Comparison of ENCODE assay signal across 19 cellular contexts in the genomic region with DNA sequence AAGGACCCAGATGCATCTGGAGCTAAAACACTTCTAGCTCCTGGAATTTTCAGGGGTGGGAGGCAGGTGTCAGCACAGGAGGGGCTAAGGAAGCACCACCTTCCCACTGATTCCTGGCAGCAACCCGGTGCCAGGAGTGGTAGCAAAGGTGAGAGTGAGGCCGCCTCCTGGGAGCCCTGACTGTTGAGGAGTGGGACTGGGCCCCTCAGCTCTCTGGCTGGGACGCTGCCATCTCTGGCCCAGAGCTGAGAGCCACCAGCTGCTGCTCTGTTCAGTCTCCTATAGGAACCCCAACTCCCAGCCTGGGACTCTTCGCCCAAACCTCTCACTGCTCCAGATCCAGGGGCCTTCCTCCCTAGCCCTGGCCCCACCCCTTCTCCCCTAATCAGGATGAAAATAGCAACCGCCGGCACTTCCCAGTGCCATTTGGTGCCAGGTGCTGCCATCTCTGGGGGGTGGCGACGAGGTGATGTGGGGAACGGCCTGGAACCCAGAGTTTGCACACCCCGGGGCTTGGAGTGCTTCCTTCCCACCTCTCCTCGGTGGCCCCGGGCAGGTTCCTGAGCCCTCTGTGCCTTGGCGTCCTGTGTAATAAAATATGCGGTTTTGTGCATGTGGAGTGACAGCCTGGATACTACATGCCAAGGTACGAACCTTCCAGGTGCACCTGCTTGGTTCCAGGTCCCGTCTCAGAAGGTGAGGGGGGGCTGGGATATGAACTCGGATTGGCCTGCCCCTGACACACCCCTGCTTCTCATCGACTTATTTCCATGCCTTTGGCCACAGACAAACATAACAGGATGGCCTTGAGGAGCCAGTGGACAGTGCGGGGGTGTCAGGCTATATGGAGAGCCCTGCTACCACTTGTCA. TPM values are rescaled to one million over a fixed set of nuclear protein-coding genes. Genes with fewer than 3 reads are reported as not detected.
A peak's percentile ranks its signal among the peaks of the same experiment; 100 is the strongest.
DNase-seq lines count a peak whose midpoint lies in the region; ATAC-seq, FAIRE-seq and TF ChIP-seq lines count a peak whose summit lies in the region.
"Had no signal": no experiment of that assay in that cellular context is flagged by ENCODE, and none has a peak within 500 bp of the region (broad histone marks: within the 10 kb centered on the region; RNA-seq: fewer than 3 reads in every experiment).

No MANE protein-coding gene starts in this region.

- H3K79me1 ChIP-seq in H1 (ENCODE audit: low read depth, low read length) = peaks cover 4% of the 10 kb centered on the region; the same call in 1 of the 2 replicates

- ATAC-seq in activated naive CD8-positive, alpha-beta T cell treated with anti-CD3 and anti-CD28 coated beads, Interleukin-2, amount 10 ng/mL, durations not matched to agents 7 days and 5 days (ENCODE audit: low read depth) = no peak
- ATAC-seq in HepG2 (no peak), GM18867 (IDR thresholded peaks at IDR 0.05; ENCODE audit: unreplicated experiment) (no peak)

- H3K4me1 ChIP-seq in H1 (replicated peaks in 1 of 4; ENCODE audit: control insufficient read depth in 3 of 4, insufficient read depth in 4 of 4, low read length in 3 of 4) = peaks cover 0 to 20% (median 14%) of the 10 kb centered on the region in 4 experiments; a peak in 6 of 7 replicates
- peaks cover 40% of the 10 kb centered on the region for H3K4me1 ChIP-seq in HepG2 (ENCODE audit: insufficient read depth, low read length)
- H3K4me1 ChIP-seq in spleen = peaks cover 7 to 39% (median 26%) of the 10 kb centered on the region in 6 donors

- no peak overlapping the region for H4K91ac ChIP-seq in H1 (replicated peaks; ENCODE audit: insufficient read length, low read length)

- peaks cover 2% of the 10 kb centered on the region for H3K36me3 Mint-ChIP-seq in activated naive CD8-positive, alpha-beta T cell treated with anti-CD3 and anti-CD28 coated beads, Interleukin-2, amount 10 ng/mL, durations not matched to agents 7 days and 5 days
- H3K36me3 Mint-ChIP-seq in activated naive CD8-positive, alpha-beta T cell treated with anti-CD3 and anti-CD28 coated beads for 36 hours = no peaks in the 10 kb centered on the region

- H2AFZ ChIP-seq in H1 (ENCODE audit: low read length) (no peak overlapping the region), HepG2 (ENCODE audit: low read length) (no peak overlapping the region)
- H2AFZ ChIP-seq: GM23248 had no signal

- no peak overlapping the region for H3K18ac ChIP-seq in H1 (ENCODE audit: extremely low read depth, low read length)

- 86% methylated on average over 19 of the region's 19 CpGs; no CpG with 5 or more reads in 1 of the 2 experiments for WGBS in H1 (ENCODE audit: extremely low coverage in 1 of 2, insufficient coverage in 1 of 2, insufficient read length in 1 of 2, insufficient replicate concordance in 2 of 2, low coverage in 1 of 2, low lambda C conversion rate in 2 of 2, missing lambda C conversion rate in 1 of 2), 2 experiments
- 56% methylated on average over 16 of the region's 19 CpGs for WGBS in HepG2 (ENCODE audit: low lambda C conversion rate)
- 75 to 91% (median 86%) methylated on average over 18 to 19 of the region's 19 CpGs for WGBS in spleen, 5 donors

- peaks cover 7% of the 10 kb centered on the region for H3K9me3 Mint-ChIP-seq in activated naive CD8-positive, alpha-beta T cell treated with anti-CD3 and anti-CD28 coated beads, Interleukin-2, amount 10 ng/mL, durations not matched to agents 7 days and 5 days
- H3K9me3 Mint-ChIP-seq in activated naive CD8-positive, alpha-beta T cell treated with anti-CD3 and anti-CD28 coated beads for 36 hours = peaks cover 12% of the 10 kb centered on the region

- no peak overlapping the region for H3K23ac ChIP-seq in H1 (ENCODE audit: insufficient read length)

- POLR2A ChIA-PET in activated naive CD8-positive, alpha-beta T cell treated with anti-CD3 and anti-CD28 coated beads, Interleukin-2, amount 10 ng/mL, durations not matched to agents 7 days and 5 days (lab: Charles Lee) = interaction anchor here (0.6 kb wide), 1 partner anchor 233 kb away, joined by 3 read pairs; no protein-coding TSS in a partner anchor
- POLR2A ChIA-PET in H1 (lab: Charles Lee; ENCODE audit: partially characterized antibody) = no interaction called here
- POLR2A ChIA-PET in HepG2 (lab: Yijun Ruan, JAX) = no interaction called here

- FAIRE-seq in H1 (lab: Jason Lieb, UNC) = no peak
- FAIRE-seq in HepG2 (lab: Jason Lieb, UNC) = no peak
- FAIRE-seq: A204.1, G401.6, RCC 7860 had no signal

- TF ChIP-seq RAD21 in H1 (IDR thresholded peaks at IDR 0.05 in 1 of 2, conservative IDR thresholded peaks at IDR 0.05 in 1 of 2; ENCODE audit: low read depth in 2 of 2, low read length in 2 of 2) (no peak), HepG2 (CRISPR knock-in tag; IDR thresholded peaks at IDR 0.05) (no peak)

- H3K4me3 ChIP-seq in H1 (ENCODE audit: extremely low read depth in 1 of 4, insufficient read depth in 2 of 4, low read depth in 3 of 4, low read length in 4 of 4) = no peak overlapping the region
- peak overlapping the region in 1 of 3 experiments; percentile 3; a peak in 1 of 6 replicates for H3K4me3 ChIP-seq in HepG2 (replicated peaks in 1 of 3; ENCODE audit: insufficient read depth in 1 of 3, low read depth in 2 of 3, low read length in 3 of 3)
- no peak overlapping the region for H3K4me3 ChIP-seq in spleen
- H3K4me3 ChIP-seq: GM23248, SJSA1 had no signal

- H3K27ac ChIP-seq in H1 (ENCODE audit: low read depth, low read length) (no peak overlapping the region), HepG2 (ENCODE audit: extremely low read length, insufficient read depth, low read length) (no peak overlapping the region), spleen (no peak overlapping the region)
- H3K27ac ChIP-seq: GM23248, KMS-11, SJSA1 had no signal

- no peak overlapping the region for H3K14ac ChIP-seq in H1 (ENCODE audit: insufficient read length)

- peaks cover 11% of the 10 kb centered on the region; the same call in 1 of the 2 replicates for H3K23me2 ChIP-seq in H1 (ENCODE audit: low read depth, low read length)

- H3K56ac ChIP-seq in H1 (replicated peaks; ENCODE audit: insufficient read length, low read depth, low read length) = no peak overlapping the region

- CTCF ChIA-PET in H1 (lab: Charles Lee; ENCODE audit: partially characterized antibody) (interaction anchor here (0.8 to 1.0 kb wide), 2 partner anchors 9 to 107 kb away, joined by 3 read pairs; no protein-coding TSS in a partner anchor), HepG2 (lab: Yijun Ruan, JAX; ENCODE audit: low intra/inter-chr PET ratio, low total read pairs) (no interaction called here)

- in situ Hi-C loops in HepG2 (cut with HindIII; ENCODE audit: extremely low pct_ligation_motif_present, low pct_unique_long_range_greater_than_20kb) = loop anchor here (25.0 kb wide), 1 partner anchor 89 kb away; no protein-coding TSS in a partner anchor

- H3K79me2 ChIP-seq in H1 (ENCODE audit: control insufficient read depth in 1 of 2, insufficient read depth in 2 of 2, low read length in 2 of 2) = no peaks in the 10 kb centered on the region
- H3K79me2 ChIP-seq in HepG2 (ENCODE audit: insufficient read depth, low read length) = peaks cover 4% of the 10 kb centered on the region

- no peak overlapping the region for H3K4me3 Mint-ChIP-seq in activated naive CD8-positive, alpha-beta T cell treated with anti-CD3 and anti-CD28 coated beads, Interleukin-2, amount 10 ng/mL, durations not matched to agents 7 days and 5 days
- no peak overlapping the region for H3K4me3 Mint-ChIP-seq in activated naive CD8-positive, alpha-beta T cell treated with anti-CD3 and anti-CD28 coated beads for 36 hours

- H3K36me3 ChIP-seq in H1 (ENCODE audit: control insufficient read depth in 2 of 4, insufficient read depth in 4 of 4, low read length in 3 of 4) (no peaks in the 10 kb centered on the region), HepG2 (replicated peaks in 1 of 2; ENCODE audit: control insufficient read depth in 1 of 2, insufficient read depth in 2 of 2, low read length in 2 of 2) (no peaks in the 10 kb centered on the region), spleen (no peaks in the 10 kb centered on the region)
- H3K36me3 ChIP-seq: SJSA1 had no signal

- peak overlapping the region; percentile 69 for H3K4ac ChIP-seq in H1 (replicated peaks; ENCODE audit: insufficient read length, low read depth, low read length)

- H3K9me3 ChIP-seq in H1 (ENCODE audit: insufficient read depth in 2 of 2, low read depth in 1 of 2, low read length in 1 of 2) (no peaks in the 10 kb centered on the region), HepG2 (ENCODE audit: low read length) (peaks cover 8% of the 10 kb centered on the region; the same call in 1 of the 2 replicates), spleen (peaks cover 0 to 24% (median 20%) of the 10 kb centered on the region in 8 donors)
- H3K9me3 ChIP-seq: SJSA1 had no signal

- no peak overlapping the region for H2AK5ac ChIP-seq in H1 (ENCODE audit: low read depth, low read length)

- H2BK5ac ChIP-seq in H1 (ENCODE audit: low read depth, low read length) = no peak overlapping the region

- H4K20me1 ChIP-seq in H1 (replicated peaks in 1 of 2; ENCODE audit: control insufficient read depth in 1 of 2, insufficient read depth in 2 of 2, low read length in 2 of 2) (peaks cover 0 to 5% of the 10 kb centered on the region in 2 experiments), HepG2 (ENCODE audit: insufficient read depth, low read length) (no peaks in the 10 kb centered on the region)

- TF ChIP-seq CTCF in H1 (IDR thresholded peaks at IDR 0.05; ENCODE audit: control extremely low read depth in 1 of 3, insufficient read depth in 1 of 3, low read depth in 1 of 3, low read length in 3 of 3) (no peak), HepG2 (CRISPR knock-in tag; IDR thresholded peaks at IDR 0.05) (no peak), spleen (IDR thresholded peaks at IDR 0.05 in 8 of 11, conservative IDR thresholded peaks at IDR 0.05 in 3 of 11) (no peak)

- no peak for TF ChIP-seq EP300 in H1 (IDR thresholded peaks at IDR 0.05; ENCODE audit: borderline replicate concordance in 1 of 2, low read depth in 2 of 2, low read length in 2 of 2)
- no peak for TF ChIP-seq EP300 in HepG2 (IDR thresholded peaks at IDR 0.05; ENCODE audit: low read depth in 2 of 2, low read length in 2 of 2)
- no peak for TF ChIP-seq EP300 in HepG2 (CRISPR knock-in tag; IDR thresholded peaks at IDR 0.05; ENCODE audit: borderline replicate concordance)

- peaks cover 0 to 7% (median 4%) of the 10 kb centered on the region in 4 experiments; a peak in 4 of 7 replicates for H3K27me3 ChIP-seq in H1 (replicated peaks in 1 of 4; ENCODE audit: control insufficient read depth in 3 of 4, extremely low read depth in 1 of 4, insufficient read depth in 3 of 4, low read length in 3 of 4)
- H3K27me3 ChIP-seq in HepG2 (ENCODE audit: control insufficient read depth in 1 of 2, insufficient read depth in 2 of 2, low read length in 2 of 2) = peaks cover 5 to 11% of the 10 kb centered on the region in 2 experiments; a peak in 3 of 5 replicates
- H3K27me3 ChIP-seq in spleen (replicated peaks in 1 of 7) = no peaks in the 10 kb centered on the region
- H3K27me3 ChIP-seq: SJSA1 had no signal

- intact Hi-C loops in HepG2 (cut with micrococcal nuclease; ENCODE audit: unreplicated experiment) = loop anchor here (10.0 kb wide), 1 partner anchor 162 kb away; a partner anchor contains a TSS
- intact Hi-C loops in spleen (cut with DNase I; ENCODE audit: low total_unique reads) = no loop called here

- H2BK12ac ChIP-seq in H1 (ENCODE audit: low read depth, low read length) = no peak overlapping the region

- TF ChIP-seq POLR2A in H1 (IDR thresholded peaks at IDR 0.05; ENCODE audit: control extremely low read depth in 1 of 2, low read depth in 2 of 2, low read length in 2 of 2) = no peak
- no peak for TF ChIP-seq POLR2A in HepG2 (IDR thresholded peaks at IDR 0.05; ENCODE audit: insufficient read depth in 1 of 2, low read depth in 2 of 2, low read length in 2 of 2)
- TF ChIP-seq POLR2A in spleen (IDR thresholded peaks at IDR 0.05) = no peak

- no peak overlapping the region for H4K8ac ChIP-seq in H1 (ENCODE audit: extremely low read depth, insufficient read depth, low read length)

- no TSS peak for BruUV-seq in HepG2 (replicated peaks; lab: Mats Ljungman, UMichigan)

- peaks cover 3% of the 10 kb centered on the region for H3K27me3 Mint-ChIP-seq in activated naive CD8-positive, alpha-beta T cell treated with anti-CD3 and anti-CD28 coated beads, Interleukin-2, amount 10 ng/mL, durations not matched to agents 7 days and 5 days
- H3K27me3 Mint-ChIP-seq in activated naive CD8-positive, alpha-beta T cell treated with anti-CD3 and anti-CD28 coated beads for 36 hours = no peaks in the 10 kb centered on the region

- peaks cover 20% of the 10 kb centered on the region for H3K4me1 Mint-ChIP-seq in activated naive CD8-positive, alpha-beta T cell treated with anti-CD3 and anti-CD28 coated beads, Interleukin-2, amount 10 ng/mL, durations not matched to agents 7 days and 5 days
- H3K4me1 Mint-ChIP-seq in activated naive CD8-positive, alpha-beta T cell treated with anti-CD3 and anti-CD28 coated beads for 36 hours = peaks cover 14% of the 10 kb centered on the region

- H2BK120ac ChIP-seq in H1 (replicated peaks; ENCODE audit: low read depth, low read length) = no peak overlapping the region

- H3K27ac Mint-ChIP-seq in activated naive CD8-positive, alpha-beta T cell treated with anti-CD3 and anti-CD28 coated beads, Interleukin-2, amount 10 ng/mL, durations not matched to agents 7 days and 5 days = no peak overlapping the region
- no peak overlapping the region for H3K27ac Mint-ChIP-seq in activated naive CD8-positive, alpha-beta T cell treated with anti-CD3 and anti-CD28 coated beads for 36 hours

- peak; percentile 20 for DNase-seq in activated naive CD8-positive, alpha-beta T cell treated with anti-CD3 and anti-CD28 coated beads, Interleukin-2, amount 10 ng/mL, durations not matched to agents 7 days and 5 days
- no peak for DNase-seq in activated naive CD8-positive, alpha-beta T cell treated with anti-CD3 and anti-CD28 coated beads for 36 hours
- DNase-seq in H1 (ENCODE audit: low read depth in 1 of 2, low spot score in 2 of 2) (no peak), HepG2 (ENCODE audit: low spot score) (no peak), spleen (peak; percentile 61)
- no peak for DNase-seq in NK-92 treated with Interleukin-12 subunit alpha and Interleukin-12 subunit beta, amount 100 ng/mL, for 24 hours (lab: John Stamatoyannopoulos, UW)
- DNase-seq in activated CD4-positive, alpha-beta T cell treated with anti-CD3 and anti-CD28 coated beads for 4 hours = no peak
- DNase-seq: C1 segment of cervical spinal cord, DND-41, GM23248, NCI-H1436, NCI-H2081, NCI-H524 had no signal

- no peak overlapping the region for H3K9ac ChIP-seq in H1 (replicated peaks in 1 of 4; ENCODE audit: extremely low read depth in 1 of 4, low read depth in 3 of 4, low read length in 3 of 4)
- H3K9ac ChIP-seq in HepG2 (ENCODE audit: insufficient read depth, low read depth, low read length) = no peak overlapping the region
- H3K9ac ChIP-seq: GM23248, KMS-11 had no signal

- H3K4me2 ChIP-seq in H1 (ENCODE audit: insufficient read depth in 1 of 2, low read depth in 2 of 2, low read length in 2 of 2) (no peak overlapping the region), HepG2 (ENCODE audit: low read depth, low read length) (peak overlapping the region; percentile 30; the same call in 1 of the 2 replicates)
- H3K4me2 ChIP-seq: KMS-11 had no signal

- no peak overlapping the region for H2BK15ac ChIP-seq in H1 (ENCODE audit: low read length)

- no peak overlapping the region for H4K5ac ChIP-seq in H1 (ENCODE audit: insufficient read length, low read depth, low read length)

- H2BK20ac ChIP-seq in H1 (ENCODE audit: low read length) = no peak overlapping the region

RNA-seq across cellular contexts. Expression of a gene that starts 35.7 kb away (rescaled TPM):
- under 1 TPM; 0.31 to 0.33 TPM for total RNA-seq in activated naive CD8-positive, alpha-beta T cell treated with anti-CD3 and anti-CD28 coated beads, Interleukin-2, amount 10 ng/mL, durations not matched to agents 7 days and 5 days
- total RNA-seq in activated naive CD8-positive, alpha-beta T cell treated with anti-CD3 and anti-CD28 coated beads for 36 hours = under 1 TPM; 0.04 to 0.14 TPM
- total RNA-seq in H1 (2021; fragmentation: NEBNext Ultra II Directional; extraction: Animal tissue kit (Norgen Biotek cat#: 25700)) = 12.2 and 12.4 TPM in 2 replicates
- 9.0 and 16.4 TPM in 2 replicates for polyA plus RNA-seq in H1 (2011; rRNA removed)
- 9.1 TPM for polyA plus RNA-seq in H1 (2011; cell fraction: cytosol; rRNA removed)
- polyA plus RNA-seq in H1 (2011; cell fraction: nucleus; rRNA removed) = 36.2 TPM
- 8.8 to 12.1 TPM (median 10.3 TPM) in 4 replicates for polyA plus RNA-seq in H1 (2012, experiment 1 of 2)
- polyA plus RNA-seq in H1 (2012, experiment 2 of 2) = 7.3 TPM
- 10.4 TPM for polyA plus RNA-seq in H1 (2013, experiment 1 of 2)
- polyA plus RNA-seq in H1 (2013, experiment 2 of 2) = 9.5 TPM
- 22.5 and 24.2 TPM in 2 replicates for polyA minus RNA-seq in H1 (2011; rRNA and poly(A)+ RNA removed)
- 13.4 TPM for polyA minus RNA-seq in H1 (2011; cell fraction: cytosol; rRNA and poly(A)+ RNA removed)
- polyA minus RNA-seq in H1 (2011; cell fraction: nucleus; rRNA and poly(A)+ RNA removed) = 38.4 TPM
- total RNA-seq in HepG2 (2016; rRNA removed; fragmentation: Illumina TruSeq; extraction: Trizol) = 1.5 and 1.8 TPM in 2 replicates
- 0.53 and 0.71 TPM in 2 replicates for total RNA-seq in HepG2 (2016; cell fraction: cytosol; rRNA removed; fragmentation: Illumina TruSeq; extraction: Trizol; ENCODE audit: low read depth)
- total RNA-seq in HepG2 (2016; cell fraction: insoluble cytoplasmic fraction; rRNA removed; fragmentation: Illumina TruSeq; extraction: Trizol) = 1.1 and 1.6 TPM in 2 replicates
- 0.62 and 0.71 TPM in 2 replicates for total RNA-seq in HepG2 (2016; cell fraction: membrane; rRNA removed; fragmentation: Illumina TruSeq; extraction: Trizol)
- 2.1 and 2.2 TPM in 2 replicates for total RNA-seq in HepG2 (2016; cell fraction: nucleus; rRNA removed; fragmentation: Illumina TruSeq; extraction: Trizol)
- 0.78 and 0.84 TPM in 2 replicates for polyA plus RNA-seq in HepG2 (2011; rRNA removed)
- 0.49 and 0.62 TPM in 2 replicates for polyA plus RNA-seq in HepG2 (2011; cell fraction: cytosol; rRNA removed)
- 2.1 and 3.6 TPM in 2 replicates for polyA plus RNA-seq in HepG2 (2011; cell fraction: nucleus; rRNA removed)
- polyA plus RNA-seq in HepG2 (2012) = 0.75 and 0.95 TPM in 2 replicates
- polyA plus RNA-seq in HepG2 (2016; cell fraction: cytosol; fragmentation: Illumina TruSeq; extraction: Trizol; ENCODE audit: low read depth) = 0.17 and 0.26 TPM in 2 replicates
- polyA plus RNA-seq in HepG2 (2016; cell fraction: insoluble cytoplasmic fraction; fragmentation: Illumina TruSeq; extraction: Trizol; ENCODE audit: low read depth) = 0.76 and 1.3 TPM in 2 replicates
- polyA plus RNA-seq in HepG2 (2016; cell fraction: membrane; fragmentation: Illumina TruSeq; extraction: Trizol; ENCODE audit: low read depth) = 0.38 and 0.70 TPM in 2 replicates
- polyA plus RNA-seq in HepG2 (2016; cell fraction: nucleus; fragmentation: Illumina TruSeq; extraction: Trizol; ENCODE audit: insufficient read depth, low read depth) = 4.1 and 5.1 TPM in 2 replicates
- 4.5 and 19.4 TPM in 2 replicates for polyA minus RNA-seq in HepG2 (2011; rRNA and poly(A)+ RNA removed; ENCODE audit: low replicate concordance)
- 0.30 and 1.1 TPM in 2 replicates for polyA minus RNA-seq in HepG2 (2011; cell fraction: cytosol; rRNA and poly(A)+ RNA removed)
- 2.0 and 3.5 TPM in 2 replicates for polyA minus RNA-seq in HepG2 (2011; cell fraction: nucleus; rRNA and poly(A)+ RNA removed)
- total RNA-seq in spleen = 10 to 100 TPM in 2 of 7 donors, 1 to 10 TPM in 5; 4.3 to 12.7 (median 8.0) TPM
- polyA plus RNA-seq in spleen = 10 to 100 TPM in 2 of 3 donors, 1 to 10 TPM in 1; 8.2 to 13.1 (median 11.4) TPM

RNA-seq across cellular contexts. Expression of a gene that starts 47.0 kb away (rescaled TPM):
- 10 to 100 TPM; 20.2 to 23.2 TPM for total RNA-seq in activated naive CD8-positive, alpha-beta T cell treated with anti-CD3 and anti-CD28 coated beads, Interleukin-2, amount 10 ng/mL, durations not matched to agents 7 days and 5 days
- 10 to 100 TPM; 20.7 to 20.9 TPM for total RNA-seq in activated naive CD8-positive, alpha-beta T cell treated with anti-CD3 and anti-CD28 coated beads for 36 hours
- 20.5 and 25.6 TPM in 2 replicates for total RNA-seq in H1 (2021; fragmentation: NEBNext Ultra II Directional; extraction: Animal tissue kit (Norgen Biotek cat#: 25700))
- polyA plus RNA-seq in H1 (2011; rRNA removed) (7.9 and 8.6 TPM in 2 replicates), HepG2 (2011; rRNA removed) (15.2 and 16.8 TPM in 2 replicates), spleen (10 to 100 TPM; 16.0 to 26.3 (median 21.5) TPM)
- polyA plus RNA-seq in H1 (2011; cell fraction: cytosol; rRNA removed) = 9.2 TPM
- 18.3 TPM for polyA plus RNA-seq in H1 (2011; cell fraction: nucleus; rRNA removed)
- 14.3 to 23.8 TPM (median 16.0 TPM) in 4 replicates for polyA plus RNA-seq in H1 (2012, experiment 1 of 2)
- 5.4 TPM for polyA plus RNA-seq in H1 (2012, experiment 2 of 2)
- polyA plus RNA-seq in H1 (2013, experiment 1 of 2) = 10.3 TPM
- 9.8 TPM for polyA plus RNA-seq in H1 (2013, experiment 2 of 2)
- polyA minus RNA-seq in H1 (2011; rRNA and poly(A)+ RNA removed) = 12.8 and 15.9 TPM in 2 replicates
- polyA minus RNA-seq in H1 (2011; cell fraction: cytosol; rRNA and poly(A)+ RNA removed) = 8.7 TPM
- 8.7 TPM for polyA minus RNA-seq in H1 (2011; cell fraction: nucleus; rRNA and poly(A)+ RNA removed)
- total RNA-seq in HepG2 (2016; rRNA removed; fragmentation: Illumina TruSeq; extraction: Trizol) (12.9 and 15.7 TPM in 2 replicates), spleen (10 to 100 TPM; 20.8 to 46.1 (median 33.1) TPM)
- total RNA-seq in HepG2 (2016; cell fraction: cytosol; rRNA removed; fragmentation: Illumina TruSeq; extraction: Trizol; ENCODE audit: low read depth) = 14.1 and 16.3 TPM in 2 replicates
- total RNA-seq in HepG2 (2016; cell fraction: insoluble cytoplasmic fraction; rRNA removed; fragmentation: Illumina TruSeq; extraction: Trizol) = 6.4 and 16.5 TPM in 2 replicates
- 12.4 and 12.8 TPM in 2 replicates for total RNA-seq in HepG2 (2016; cell fraction: membrane; rRNA removed; fragmentation: Illumina TruSeq; extraction: Trizol)
- total RNA-seq in HepG2 (2016; cell fraction: nucleus; rRNA removed; fragmentation: Illumina TruSeq; extraction: Trizol) = 23.1 and 33.6 TPM in 2 replicates
- polyA plus RNA-seq in HepG2 (2011; cell fraction: cytosol; rRNA removed) = 9.6 and 13.3 TPM in 2 replicates
- 31.6 and 32.7 TPM in 2 replicates for polyA plus RNA-seq in HepG2 (2011; cell fraction: nucleus; rRNA removed)
- 11.1 and 12.7 TPM in 2 replicates for polyA plus RNA-seq in HepG2 (2012)
- polyA plus RNA-seq in HepG2 (2016; cell fraction: cytosol; fragmentation: Illumina TruSeq; extraction: Trizol; ENCODE audit: low read depth) = 2.2 and 2.8 TPM in 2 replicates
- polyA plus RNA-seq in HepG2 (2016; cell fraction: insoluble cytoplasmic fraction; fragmentation: Illumina TruSeq; extraction: Trizol; ENCODE audit: low read depth) = 5.3 and 6.3 TPM in 2 replicates
- 4.4 and 6.1 TPM in 2 replicates for polyA plus RNA-seq in HepG2 (2016; cell fraction: membrane; fragmentation: Illumina TruSeq; extraction: Trizol; ENCODE audit: low read depth)
- 20.4 and 22.4 TPM in 2 replicates for polyA plus RNA-seq in HepG2 (2016; cell fraction: nucleus; fragmentation: Illumina TruSeq; extraction: Trizol; ENCODE audit: insufficient read depth, low read depth)
- 27.9 and 38.7 TPM in 2 replicates for polyA minus RNA-seq in HepG2 (2011; rRNA and poly(A)+ RNA removed; ENCODE audit: low replicate concordance)
- 10.0 and 13.9 TPM in 2 replicates for polyA minus RNA-seq in HepG2 (2011; cell fraction: cytosol; rRNA and poly(A)+ RNA removed)
- 18.5 and 30.2 TPM in 2 replicates for polyA minus RNA-seq in HepG2 (2011; cell fraction: nucleus; rRNA and poly(A)+ RNA removed)

Comparison
In these comparisons a context has a peak if more than half of its experiments do, and no peak if none do; other contexts are left out.
1. DNase-seq: peak in activated naive CD8-positive, alpha-beta T cell treated with anti-CD3 and anti-CD28 coated beads, Interleukin-2, amount 10 ng/mL, durations not matched to agents 7 days and 5 days (single experiment) and spleen (single experiment); none in activated naive CD8-positive, alpha-beta T cell treated with anti-CD3 and anti-CD28 coated beads for 36 hours (single experiment), H1 (0 of 2), HepG2 (single experiment), NK-92 treated with Interleukin-12 subunit alpha and Interleukin-12 subunit beta, amount 100 ng/mL, for 24 hours (single experiment) and activated CD4-positive, alpha-beta T cell treated with anti-CD3 and anti-CD28 coated beads for 4 hours (0 of 2).